In genomic region chr6:63351995-63352586, GRCh38 we compare ENCODE assay signal across 8 cellular contexts. TPM values are rescaled to one million over a fixed set of nuclear protein-coding genes. Genes with fewer than 3 reads are reported as not detected.
DNase-seq lines count a peak whose midpoint lies in the region; ATAC-seq, FAIRE-seq and TF ChIP-seq lines count a peak whose summit lies in the region.

No MANE protein-coding gene starts in this region.

- H3K9ac ChIP-seq in OCI-LY1 (ENCODE audit: low read length), result no peak overlapping the region

- no peaks in the 10 kb centered on the region for H3F3A ChIP-seq in OCI-LY1 (ENCODE audit: insufficient read depth, low read length)

- peaks cover 4 to 20% (median 10%) of the 10 kb centered on the region in 5 donors for H3K27me3 Mint-ChIP-seq in naive thymus-derived CD8-positive, alpha-beta T cell

- no peak overlapping the region for H2AFZ ChIP-seq in OCI-LY1 (ENCODE audit: low read length)

- H3K9me3 Mint-ChIP-seq in naive thymus-derived CD8-positive, alpha-beta T cell, result peaks cover 0 to 7% (median 0%) of the 10 kb centered on the region in 9 donors

- H3K79me2 ChIP-seq in OCI-LY1 (ENCODE audit: insufficient read depth, low read length), result no peaks in the 10 kb centered on the region

- H3K9me2 ChIP-seq in OCI-LY1 (ENCODE audit: low read depth, low read length), result no peaks in the 10 kb centered on the region

- no peak overlapping the region for H3K27ac ChIP-seq in OCI-LY1 (ENCODE audit: low read depth, low read length, poor library complexity, severe bottlenecking)

- no peaks in the 10 kb centered on the region for H3K36me3 Mint-ChIP-seq in naive thymus-derived CD8-positive, alpha-beta T cell

- no peaks in the 10 kb centered on the region for H4K20me1 ChIP-seq in OCI-LY1 (ENCODE audit: insufficient read depth, low read length)

- no peaks in the 10 kb centered on the region for H3K27me3 ChIP-seq in OCI-LY1 (ENCODE audit: insufficient read depth, low read length)

- ATAC-seq in HG02840 (IDR thresholded peaks at IDR 0.05; ENCODE audit: low FRiP score, unreplicated experiment), result peak; percentile 25
- no peak for ATAC-seq in naive thymus-derived CD8-positive, alpha-beta T cell

- DNase-seq in ACHN (peak; percentile 33), GM12892 (ENCODE audit: insufficient read length) (no peak), fibroblast of mammary gland (ENCODE audit: low read depth) (peak; percentile 87), superior temporal gyrus (ENCODE audit: extremely low spot score) (peak; percentile 76), SHP77 treated with DMSO at 0.1 percent for 48 hours (lab: John Stamatoyannopoulos, UW) (no peak)
- DNase-seq in naive thymus-derived CD8-positive, alpha-beta T cell, result no peak

- POLR2A ChIA-PET in naive thymus-derived CD8-positive, alpha-beta T cell (lab: Charles Lee), result no interaction called here

- peaks cover 4 to 18% (median 11%) of the 10 kb centered on the region in 4 donors for H3K4me1 Mint-ChIP-seq in naive thymus-derived CD8-positive, alpha-beta T cell

- in situ Hi-C loops in ACHN (cut with HindIII; ENCODE audit: low pct_ligation_motif_present, low pct_unique_long_range_greater_than_20kb, low sequenced_read_pairs), result no loop called here

- peak overlapping the region in 1 of 10 donors; percentile 53 for H3K4me3 Mint-ChIP-seq in naive thymus-derived CD8-positive, alpha-beta T cell

- peak overlapping the region; percentile 40; the same call in 1 of the 2 replicates for H3K4me2 ChIP-seq in OCI-LY1 (ENCODE audit: low read length)

- no peak for TF ChIP-seq POLR2A in GM12892 (IDR thresholded peaks at IDR 0.05; ENCODE audit: low read depth, low read length)

- H3K27ac Mint-ChIP-seq in naive thymus-derived CD8-positive, alpha-beta T cell, result peak overlapping the region in 1 of 10 donors; percentile 1

- H3K9me3 ChIP-seq in OCI-LY1 (ENCODE audit: low read length), result no peaks in the 10 kb centered on the region

- H3K4me1 ChIP-seq in OCI-LY1 (ENCODE audit: insufficient read depth, low read length, severe bottlenecking), result peaks cover 16% of the 10 kb centered on the region

- H3K4me3 ChIP-seq in OCI-LY1 (ENCODE audit: low read depth, low read length, poor library complexity, severe bottlenecking), result no peak overlapping the region
- no peak overlapping the region for H3K4me3 ChIP-seq in fibroblast of mammary gland (ENCODE audit: control insufficient read depth, low read depth, low read length)

- peak; percentile 44; the same call in 1 of the 2 replicates for TF ChIP-seq CTCF in OCI-LY1 (IDR thresholded peaks at IDR 0.05; ENCODE audit: low read length)
- peak; percentile 60 for TF ChIP-seq CTCF in fibroblast of mammary gland (conservative IDR thresholded peaks at IDR 0.05; ENCODE audit: control insufficient read depth, insufficient read depth, low read depth, low read length)

- FAIRE-seq in GM12892 (lab: Jason Lieb, UNC), result peak; percentile 73

- H3K36me3 ChIP-seq in OCI-LY1 (ENCODE audit: insufficient read depth, low read length), result no peaks in the 10 kb centered on the region

RNA-seq across cellular contexts. Expression of gene LGSN, which starts 32.3 kb away (rescaled TPM):
- polyA plus RNA-seq in GM12892 (2012; ENCODE audit: missing spikeins), result not detected
- under 1 TPM; 0.08 to 0.14 TPM for total RNA-seq in naive thymus-derived CD8-positive, alpha-beta T cell
- polyA plus RNA-seq in naive thymus-derived CD8-positive, alpha-beta T cell, result not detected

Comparison
In these comparisons a context has a peak if more than half of its experiments do, and no peak if none do; other contexts are left out.
1. DNase-seq: peak in ACHN (single experiment), fibroblast of mammary gland (single experiment) and superior temporal gyrus (single experiment); none in GM12892 (single experiment), SHP77 treated with DMSO at 0.1 percent for 48 hours (single experiment) and naive thymus-derived CD8-positive, alpha-beta T cell (0 of 10).